9 cellular contexts compared by ENCODE assay signal in the genomic region with DNA sequence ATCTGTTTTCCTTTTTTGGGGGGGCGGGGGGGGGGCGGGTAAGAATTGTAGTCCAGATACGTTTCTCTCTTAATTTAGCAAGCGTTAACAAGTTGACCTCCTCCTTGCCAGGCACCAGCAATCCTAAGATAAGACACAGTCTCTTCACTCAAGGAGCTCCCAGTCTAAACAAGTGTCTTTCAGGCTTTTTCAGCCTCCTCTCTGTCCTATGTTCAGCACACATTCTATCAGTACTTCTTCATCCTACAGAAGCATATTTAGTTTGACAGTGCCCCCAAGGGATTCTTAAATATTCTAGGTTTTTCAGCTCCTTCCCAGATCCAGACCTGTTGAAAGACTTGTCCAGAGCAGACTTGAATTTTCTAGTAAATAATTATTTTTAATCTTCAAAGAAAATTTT. TPM values are rescaled to one million over a fixed set of nuclear protein-coding genes. Genes with fewer than 3 reads are reported as not detected.
DNase-seq lines count a peak whose midpoint lies in the region; ATAC-seq, FAIRE-seq and TF ChIP-seq lines count a peak whose summit lies in the region.
"Had no signal": no experiment of that assay in that cellular context is flagged by ENCODE, and none has a peak within 500 bp of the region (broad histone marks: within the 10 kb centered on the region; RNA-seq: fewer than 3 reads in every experiment).

No MANE protein-coding gene starts in this region.

- H3K4me1 Mint-ChIP-seq in GM23338 (peaks cover 42% of the 10 kb centered on the region), memory B cell (peaks cover 48% of the 10 kb centered on the region)

- H3K9me3 ChIP-seq in A549 (no peaks in the 10 kb centered on the region), adipocyte (ENCODE audit: control insufficient read depth, low read length) (no peaks in the 10 kb centered on the region), MM.1S (replicated peaks; ENCODE audit: insufficient read depth, low read length) (no peaks in the 10 kb centered on the region)

- H3K36me3 Mint-ChIP-seq in GM23338 (ENCODE audit: low read depth), result peaks cover 4% of the 10 kb centered on the region; the same call in 1 of the 3 replicates
- H3K36me3 Mint-ChIP-seq in memory B cell, result peaks cover 2% of the 10 kb centered on the region

- H3K27me3 ChIP-seq in GM23338 (ENCODE audit: insufficient read depth) (0 out of 2 replicates have a peak, but pooled peaks cover 5% of the 10 kb centered on the region), adipocyte (replicated peaks; ENCODE audit: control insufficient read depth, insufficient read depth, low read length) (no peaks in the 10 kb centered on the region), MM.1S (replicated peaks; ENCODE audit: insufficient read depth, low read length) (no peaks in the 10 kb centered on the region)

- peak overlapping the region; percentile 51 for H3K9ac ChIP-seq in adipocyte (ENCODE audit: low read length)
- no peak overlapping the region for H3K9ac ChIP-seq in MM.1S (ENCODE audit: low read length)

- H3K4me2 ChIP-seq in A549 (peak overlapping the region; percentile 80), GM23338 (peak overlapping the region; percentile 11; the same call in 1 of the 2 replicates), MM.1S (ENCODE audit: low read depth, low read length) (no peak overlapping the region)

- FAIRE-seq in A549 (lab: Jason Lieb, UNC), result no peak

- H3K79me2 ChIP-seq in GM23338 (replicated peaks; ENCODE audit: insufficient read depth), result peaks cover 75% of the 10 kb centered on the region
- H3K79me2 ChIP-seq in MM.1S (ENCODE audit: low read length), result peaks cover 76% of the 10 kb centered on the region

- DNase-seq in A549 (ENCODE audit: low read depth in 1 of 2, low spot score in 1 of 2) (peak in 1 of 2 experiments; percentile 13), GM23338 (ENCODE audit: low spot score) (no peak), adipocyte (ENCODE audit: low read depth) (peak; percentile 49), memory B cell (ENCODE audit: low spot score in 2 of 2) (no peak), DMS79 treated with DMSO at 0.1 percent for 48 hours (lab: John Stamatoyannopoulos, UW) (no peak), MM.1S (no peak)

- H4K20me1 ChIP-seq in GM23338 (replicated peaks; ENCODE audit: insufficient read depth) (peaks cover 43% of the 10 kb centered on the region), MM.1S (ENCODE audit: insufficient read depth, low read length) (peaks cover 48% of the 10 kb centered on the region)

- H3K27ac ChIP-seq in A549 (peak overlapping the region; percentile 17 to 98; a peak in 3 of 6 replicates), GM23338 (ENCODE audit: low read depth) (no peak overlapping the region), MM.1S (ENCODE audit: low read length) (no peak overlapping the region)

- peaks cover 13% of the 10 kb centered on the region for H3K27me3 Mint-ChIP-seq in GM23338 (ENCODE audit: insufficient read depth, low read depth, poor library complexity)
- H3K27me3 Mint-ChIP-seq in memory B cell, result no peaks in the 10 kb centered on the region

- CTCF ChIA-PET in A549 (lab: Yijun Ruan, JAX), result interaction anchor here (0.7 to 9.5 kb wide), 14 partner anchors 8 to 1051 kb away, joined by 3 to 135 read pairs (median 4); no protein-coding TSS in a partner anchor

- peak overlapping the region; percentile 51 for H3K4me3 Mint-ChIP-seq in GM23338
- peak overlapping the region; percentile 24 for H3K4me3 Mint-ChIP-seq in memory B cell

- no peak overlapping the region for H2AFZ ChIP-seq in GM23338
- H2AFZ ChIP-seq in MM.1S (ENCODE audit: low read length), result no peak overlapping the region

- no peaks in the 10 kb centered on the region for H3K9me3 Mint-ChIP-seq in GM23338
- no peaks in the 10 kb centered on the region for H3K9me3 Mint-ChIP-seq in memory B cell

- ATAC-seq in A549 (no peak), GM23338 (no peak), memory B cell (ENCODE audit: low read depth) (no peak), GM18909 (IDR thresholded peaks at IDR 0.05; ENCODE audit: poor library complexity, unreplicated experiment) (no peak), GM18870 (IDR thresholded peaks at IDR 0.05; ENCODE audit: unreplicated experiment) (no peak)
- ATAC-seq: esophagus mucosa had no signal

- no peak for TF ChIP-seq CTCF in A549 (IDR thresholded peaks at IDR 0.05)
- TF ChIP-seq CTCF in GM23338 (conservative IDR thresholded peaks at IDR 0.05; ENCODE audit: low read depth in 2 of 2), result no peak
- no peak for TF ChIP-seq CTCF in MM.1S (IDR thresholded peaks at IDR 0.05; ENCODE audit: low read length)

- H3K36me3 ChIP-seq in GM23338 (ENCODE audit: insufficient read depth) (no peaks in the 10 kb centered on the region), adipocyte (ENCODE audit: control insufficient read depth, insufficient read depth, low read length, severe bottlenecking) (no peaks in the 10 kb centered on the region), MM.1S (replicated peaks; ENCODE audit: insufficient read depth, low read length) (no peaks in the 10 kb centered on the region)

- POLR2A ChIA-PET in A549 (lab: Yijun Ruan, JAX), result interaction anchor here (1.2 to 4.0 kb wide), 2 partner anchors 133 to 160 kb away, joined by 5 to 52 read pairs; no protein-coding TSS in a partner anchor

- peaks cover 58% of the 10 kb centered on the region for H3K4me1 ChIP-seq in A549
- peaks cover 23% of the 10 kb centered on the region for H3K4me1 ChIP-seq in GM23338 (ENCODE audit: insufficient read depth)
- H3K4me1 ChIP-seq in adipocyte (ENCODE audit: control insufficient read depth, insufficient read depth, low read length), result peaks cover 41% of the 10 kb centered on the region
- H3K4me1 ChIP-seq in MM.1S (ENCODE audit: low read length), result peaks cover 14% of the 10 kb centered on the region

- H3K27ac Mint-ChIP-seq in GM23338, result no peak overlapping the region
- no peak overlapping the region for H3K27ac Mint-ChIP-seq in memory B cell

- TF ChIP-seq EP300 in A549 (IDR thresholded peaks at IDR 0.05), result no peak

- H3K4me3 ChIP-seq in A549 (peak overlapping the region; percentile 91; the same call in 1 of the 3 replicates), GM23338 (peak overlapping the region; percentile 11; the same call in 1 of the 2 replicates), adipocyte (ENCODE audit: low read length) (peak overlapping the region; percentile 98), MM.1S (ENCODE audit: low read length) (no peak overlapping the region)

- 0 out of 5 replicates have a peak, but pooled peaks of 1 of the 2 experiments have one; percentile 2 for TF ChIP-seq RAD21 in A549 (conservative IDR thresholded peaks at IDR 0.05 in 1 of 2, IDR thresholded peaks at IDR 0.05 in 1 of 2)

- no peaks in the 10 kb centered on the region for H3F3A ChIP-seq in GM23338 (replicated peaks; ENCODE audit: low read depth)
- peaks cover 15% of the 10 kb centered on the region for H3F3A ChIP-seq in MM.1S (ENCODE audit: insufficient read depth, low read length)

- TF ChIP-seq POLR2A in A549 (IDR thresholded peaks at IDR 0.05; ENCODE audit: low read length), result no peak

- WGBS in A549 (ENCODE audit: missing lambda C conversion rate), result 17% methylated on average over 4 of the region's 4 CpGs

- no peaks in the 10 kb centered on the region for H3K9me2 ChIP-seq in GM23338 (ENCODE audit: insufficient read depth)
- no peaks in the 10 kb centered on the region for H3K9me2 ChIP-seq in MM.1S (replicated peaks; ENCODE audit: insufficient read depth, low read length)

TF ChIP-seq in A549, 52 proteins besides CTCF, POLR2A, EP300 and RAD21 (continues in another document):
- TF ChIP-seq, protein P1, sequence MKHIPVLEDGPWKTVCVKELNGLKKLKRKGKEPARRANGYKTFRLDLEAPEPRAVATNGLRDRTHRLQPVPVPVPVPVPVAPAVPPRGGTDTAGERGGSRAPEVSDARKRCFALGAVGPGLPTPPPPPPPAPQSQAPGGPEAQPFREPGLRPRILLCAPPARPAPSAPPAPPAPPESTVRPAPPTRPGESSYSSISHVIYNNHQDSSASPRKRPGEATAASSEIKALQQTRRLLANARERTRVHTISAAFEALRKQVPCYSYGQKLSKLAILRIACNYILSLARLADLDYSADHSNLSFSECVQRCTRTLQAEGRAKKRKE (CRISPR knock-in tag; IDR thresholded peaks at IDR 0.05; ENCODE audit: low read depth), result no peak

RNA-seq across cellular contexts. Expression of gene PPP1CB, which starts 2.7 kb away (rescaled TPM):
- polyA plus RNA-seq in A549 (2011; rRNA removed) (119 and 188 TPM in 2 replicates), A549 (2017; fragmentation: RNase III; extraction: RNeasy Plus Mini Kit Qiagen cat#74134 plus additional on column Dnase treatment) (143 to 165 TPM (median 147 TPM) in 3 replicates), GM23338 (2016; fragmentation: Nextera tagmentation; extraction: Ambion mirVana) (90.7 and 103 TPM in 2 replicates)
- 21.2 and 22.3 TPM in 2 replicates for polyA plus RNA-seq in A549 (2012; cell fraction: cytosol; rRNA removed)
- 13.8 and 16.9 TPM in 2 replicates for polyA plus RNA-seq in A549 (2012; cell fraction: nucleus; rRNA removed)
- polyA minus RNA-seq in A549 (2011; rRNA and poly(A)+ RNA removed), result 112 and 145 TPM in 2 replicates
- 118 and 146 TPM in 2 replicates for total RNA-seq in GM23338 (2014; rRNA removed; shearing (Covaris generic))

RNA-seq across cellular contexts. Expression of gene SPDYA, which starts 56.3 kb away (rescaled TPM):
- polyA plus RNA-seq in A549 (2011; rRNA removed) (0.17 and 0.49 TPM in 2 replicates), A549 (2017; fragmentation: RNase III; extraction: RNeasy Plus Mini Kit Qiagen cat#74134 plus additional on column Dnase treatment) (0.14 to 0.34 TPM (median 0.24 TPM) in 3 replicates), GM23338 (2016; fragmentation: Nextera tagmentation; extraction: Ambion mirVana) (2.8 and 4.0 TPM in 2 replicates)
- polyA plus RNA-seq in A549 (2012; cell fraction: cytosol; rRNA removed), result 0.05 TPM in 1 of 2 replicates, not detected in the other
- polyA plus RNA-seq in A549 (2012; cell fraction: nucleus; rRNA removed), result 0.06 and 0.07 TPM in 2 replicates
- polyA minus RNA-seq in A549 (2011; rRNA and poly(A)+ RNA removed), result 0.24 and 0.50 TPM in 2 replicates
- total RNA-seq in GM23338 (2014; rRNA removed; shearing (Covaris generic)), result 0.12 and 0.42 TPM in 2 replicates

Comparison
In these comparisons a context has a peak if more than half of its experiments do, and no peak if none do; other contexts are left out.
1. H3K27ac ChIP-seq: peak in A549 (2 of 2); none in GM23338 (single experiment) and MM.1S (single experiment).